ENCODE assay signal across 8 cellular contexts in the genomic region with DNA sequence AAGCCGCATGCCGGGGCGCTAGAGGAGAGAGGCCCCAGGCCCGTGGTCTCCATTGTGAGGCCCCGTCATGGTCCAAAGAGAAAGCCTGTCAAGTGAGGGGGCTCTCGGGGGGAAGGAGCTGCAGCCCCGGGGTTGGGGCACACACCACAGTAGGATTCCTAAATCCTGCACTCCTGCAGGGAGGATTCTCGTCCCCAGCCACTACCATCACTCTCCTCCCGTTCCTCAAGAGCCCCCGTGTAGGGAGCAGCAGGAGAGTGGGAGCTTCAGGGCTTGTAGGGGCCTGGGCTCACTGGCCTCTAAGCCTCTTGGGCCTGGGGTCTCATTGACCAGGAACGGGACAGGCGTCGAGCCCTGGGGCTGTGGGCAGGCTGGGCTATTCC. TPM values are rescaled to one million over a fixed set of nuclear protein-coding genes. Genes with fewer than 3 reads are reported as not detected.
DNase-seq lines count a peak whose midpoint lies in the region; ATAC-seq and TF ChIP-seq lines count a peak whose summit lies in the region.

No MANE protein-coding gene starts in this region.

- no peaks in the 10 kb centered on the region for H3K9me3 Mint-ChIP-seq in effector memory CD8-positive, alpha-beta T cell

- no peak for DNase-seq in Karpas-422
- no peak for DNase-seq in effector memory CD8-positive, alpha-beta T cell
- no peak for DNase-seq in NCI-H1694 (lab: John Stamatoyannopoulos, UW)
- no peak for DNase-seq in stimulated activated CD8-positive, alpha-beta memory T cell treated with anti-CD3 and anti-CD28 coated beads, Interleukin-4, amount 100 ng/mL, for 48 hours
- no peak for DNase-seq in anterior cingulate cortex (lab: John Stamatoyannopoulos, UW)

- H3K79me2 ChIP-seq in Karpas-422 (ENCODE audit: low read length) = no peaks in the 10 kb centered on the region

- H3K27ac ChIP-seq in C4-2B = peak overlapping the region; percentile 75; the same call in 1 of the 2 replicates
- H3K27ac ChIP-seq in Karpas-422 (ENCODE audit: low read length) = peak overlapping the region; percentile 91
- peak overlapping the region; percentile 85 for H3K27ac ChIP-seq in neutrophil

- H3K36me3 ChIP-seq in Karpas-422 (ENCODE audit: insufficient read depth, low read length) = no peaks in the 10 kb centered on the region
- peaks cover under 1% of the 10 kb centered on the region for H3K36me3 ChIP-seq in neutrophil

- H3K27ac Mint-ChIP-seq in effector memory CD8-positive, alpha-beta T cell = peak overlapping the region in 1 of 2 donors; percentile 87

- H3K27me3 ChIP-seq in Karpas-422 (ENCODE audit: low read length) = no peaks in the 10 kb centered on the region
- no peaks in the 10 kb centered on the region for H3K27me3 ChIP-seq in neutrophil

- TF ChIP-seq CTCF in C4-2B (conservative IDR thresholded peaks at IDR 0.05) (no peak), neutrophil (IDR thresholded peaks at IDR 0.05) (no peak)

- H3K4me1 Mint-ChIP-seq in effector memory CD8-positive, alpha-beta T cell (ENCODE audit: low read depth in 2 of 2) = peaks cover 0 to 11% of the 10 kb centered on the region in 2 donors

- peak overlapping the region; percentile 92 for H3K9ac ChIP-seq in Karpas-422 (ENCODE audit: low read length)

- H3K27me3 Mint-ChIP-seq in effector memory CD8-positive, alpha-beta T cell = no peaks in the 10 kb centered on the region

- H2AFZ ChIP-seq in Karpas-422 (ENCODE audit: low read length) = peak overlapping the region; percentile 61; the same call in 1 of the 2 replicates

- peak overlapping the region; percentile 92 for H3K4me2 ChIP-seq in Karpas-422 (ENCODE audit: low read depth, low read length, poor library complexity, severe bottlenecking)

- ATAC-seq in effector memory CD8-positive, alpha-beta T cell (replicated peaks) = no peak
- no peak for ATAC-seq in GM21528 (IDR thresholded peaks at IDR 0.05; ENCODE audit: low FRiP score, unreplicated experiment)

- peaks cover 14% of the 10 kb centered on the region for H3K36me3 Mint-ChIP-seq in effector memory CD8-positive, alpha-beta T cell (ENCODE audit: insufficient read depth)

- H3K9me2 ChIP-seq in Karpas-422 (replicated peaks; ENCODE audit: insufficient read depth, low read length) = no peaks in the 10 kb centered on the region

- H3K9me3 ChIP-seq in Karpas-422 (ENCODE audit: low read length) = no peaks in the 10 kb centered on the region
- H3K9me3 ChIP-seq in neutrophil = no peaks in the 10 kb centered on the region

- H3K4me3 ChIP-seq in Karpas-422 (ENCODE audit: low read length) (peak overlapping the region; percentile 83), neutrophil (ENCODE audit: low read depth in 1 of 2, low read length in 1 of 2) (peak overlapping the region; percentile 92 to 100)

- no peaks in the 10 kb centered on the region for H4K20me1 ChIP-seq in Karpas-422 (ENCODE audit: insufficient read depth, low read depth, low read length)

- H3K4me3 Mint-ChIP-seq in effector memory CD8-positive, alpha-beta T cell = peak overlapping the region; percentile 87 to 88

- peaks cover 52% of the 10 kb centered on the region for H3K4me1 ChIP-seq in Karpas-422 (ENCODE audit: low read length)
- H3K4me1 ChIP-seq in neutrophil (ENCODE audit: control insufficient read depth in 1 of 2, insufficient read depth in 1 of 2, low read depth in 1 of 2, low read length in 1 of 2) = peaks cover 41 to 43% of the 10 kb centered on the region in 2 experiments

RNA-seq across cellular contexts. Expression of gene C16orf86, which starts 0.8 kb away (rescaled TPM):
- total RNA-seq in Karpas-422 (2014; rRNA removed; shearing (Covaris generic); ENCODE audit: low replicate concordance) = 13.8 and 18.4 TPM in 2 replicates

RNA-seq across cellular contexts. Expression of gene ENKD1, which starts 0.9 kb away (rescaled TPM):
- total RNA-seq in Karpas-422 (2014; rRNA removed; shearing (Covaris generic); ENCODE audit: low replicate concordance) = 8.4 and 26.8 TPM in 2 replicates

RNA-seq across cellular contexts. Expression of gene PARD6A, which starts 6.7 kb away (rescaled TPM):
- total RNA-seq in Karpas-422 (2014; rRNA removed; shearing (Covaris generic); ENCODE audit: low replicate concordance) = 13.6 and 16.3 TPM in 2 replicates

RNA-seq across cellular contexts. Expression of gene ACD, which starts 7.4 kb away (rescaled TPM):
- total RNA-seq in Karpas-422 (2014; rRNA removed; shearing (Covaris generic); ENCODE audit: low replicate concordance) = 19.1 and 50.4 TPM in 2 replicates

RNA-seq across cellular contexts. Expression of gene CARMIL2, which starts 22.5 kb away (rescaled TPM):
- 18.6 and 60.6 TPM in 2 replicates for total RNA-seq in Karpas-422 (2014; rRNA removed; shearing (Covaris generic); ENCODE audit: low replicate concordance)
